In the genomic region with DNA sequence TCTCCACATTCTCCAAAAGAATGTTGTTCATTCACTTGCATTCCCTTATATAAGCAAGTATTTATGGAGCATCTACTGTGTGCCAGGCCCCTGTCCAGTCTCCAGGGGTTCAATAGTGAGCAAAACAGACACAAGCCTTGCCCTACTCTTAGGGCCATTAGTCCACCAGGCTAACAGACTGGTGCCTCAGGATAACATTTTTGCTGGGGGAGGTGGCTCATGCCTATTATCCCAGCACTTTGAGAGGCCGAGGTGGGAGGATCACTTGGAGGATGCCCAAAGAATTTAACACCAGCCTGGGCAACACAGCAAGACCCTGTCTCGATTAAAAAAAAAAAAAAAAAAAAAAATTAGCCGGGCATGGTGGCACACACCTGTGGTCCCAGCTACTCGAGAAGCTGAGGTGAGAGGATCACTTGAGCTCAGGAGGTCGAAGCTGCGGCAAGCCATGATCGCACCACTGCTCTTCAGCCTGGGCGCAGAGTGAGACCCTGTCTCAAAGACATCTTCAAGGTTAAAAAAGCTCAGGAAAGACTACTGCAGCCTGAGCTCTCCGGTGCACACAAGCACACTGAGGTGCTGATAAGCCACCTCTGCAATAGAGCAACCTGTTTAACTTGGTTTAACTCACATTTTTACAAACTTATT, we compare ENCODE assay signal across 1 cellular context.
TF ChIP-seq lines count a peak whose summit lies in the region.

No MANE protein-coding gene starts in this region.

TF ChIP-seq in HepG2, 621 proteins besides CTCF, POLR2A, EP300 and RAD21:
- TF ChIP-seq TP53 (CRISPR knock-in tag; conservative IDR thresholded peaks at IDR 0.05) (no peak), ZBTB14 (CRISPR knock-in tag; IDR thresholded peaks at IDR 0.05) (no peak), ZFX (CRISPR knock-in tag; IDR thresholded peaks at IDR 0.05; ENCODE audit: low read depth) (peak; percentile 11; the same call in 1 of the 2 replicates), SMAD9 (CRISPR knock-in tag; IDR thresholded peaks at IDR 0.05) (no peak), ATF7-NPFF (CRISPR knock-in tag; IDR thresholded peaks at IDR 0.05; ENCODE audit: low read depth) (no peak), ZNF24 (IDR thresholded peaks at IDR 0.05) (no peak), SMARCE1 (IDR thresholded peaks at IDR 0.05; ENCODE audit: borderline replicate concordance) (no peak), ZNF3 (CRISPR knock-in tag; IDR thresholded peaks at IDR 0.05) (peak; percentile 31; the same call in 1 of the 2 replicates), ZFP91 (CRISPR knock-in tag; IDR thresholded peaks at IDR 0.05; ENCODE audit: borderline replicate concordance) (no peak)
- TF ChIP-seq, protein P1, sequence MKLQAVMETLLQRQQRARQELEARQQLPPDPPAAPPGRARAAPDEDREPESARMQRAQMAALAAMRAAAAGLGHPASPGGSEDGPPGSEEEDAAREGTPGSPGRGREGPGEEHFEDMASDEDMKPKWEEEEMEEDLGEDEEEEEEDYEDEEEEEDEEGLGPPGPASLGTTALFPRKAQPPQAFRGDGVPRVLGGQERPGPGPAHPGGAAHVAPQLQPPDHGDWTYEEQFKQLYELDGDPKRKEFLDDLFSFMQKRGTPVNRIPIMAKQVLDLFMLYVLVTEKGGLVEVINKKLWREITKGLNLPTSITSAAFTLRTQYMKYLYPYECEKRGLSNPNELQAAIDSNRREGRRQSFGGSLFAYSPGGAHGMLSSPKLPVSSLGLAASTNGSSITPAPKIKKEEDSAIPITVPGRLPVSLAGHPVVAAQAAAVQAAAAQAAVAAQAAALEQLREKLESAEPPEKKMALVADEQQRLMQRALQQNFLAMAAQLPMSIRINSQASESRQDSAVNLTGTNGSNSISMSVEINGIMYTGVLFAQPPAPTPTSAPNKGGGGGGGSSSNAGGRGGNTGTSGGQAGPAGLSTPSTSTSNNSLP (IDR thresholded peaks at IDR 0.05; ENCODE audit: low read depth, low read length): no peak
- TF ChIP-seq, protein P2, sequence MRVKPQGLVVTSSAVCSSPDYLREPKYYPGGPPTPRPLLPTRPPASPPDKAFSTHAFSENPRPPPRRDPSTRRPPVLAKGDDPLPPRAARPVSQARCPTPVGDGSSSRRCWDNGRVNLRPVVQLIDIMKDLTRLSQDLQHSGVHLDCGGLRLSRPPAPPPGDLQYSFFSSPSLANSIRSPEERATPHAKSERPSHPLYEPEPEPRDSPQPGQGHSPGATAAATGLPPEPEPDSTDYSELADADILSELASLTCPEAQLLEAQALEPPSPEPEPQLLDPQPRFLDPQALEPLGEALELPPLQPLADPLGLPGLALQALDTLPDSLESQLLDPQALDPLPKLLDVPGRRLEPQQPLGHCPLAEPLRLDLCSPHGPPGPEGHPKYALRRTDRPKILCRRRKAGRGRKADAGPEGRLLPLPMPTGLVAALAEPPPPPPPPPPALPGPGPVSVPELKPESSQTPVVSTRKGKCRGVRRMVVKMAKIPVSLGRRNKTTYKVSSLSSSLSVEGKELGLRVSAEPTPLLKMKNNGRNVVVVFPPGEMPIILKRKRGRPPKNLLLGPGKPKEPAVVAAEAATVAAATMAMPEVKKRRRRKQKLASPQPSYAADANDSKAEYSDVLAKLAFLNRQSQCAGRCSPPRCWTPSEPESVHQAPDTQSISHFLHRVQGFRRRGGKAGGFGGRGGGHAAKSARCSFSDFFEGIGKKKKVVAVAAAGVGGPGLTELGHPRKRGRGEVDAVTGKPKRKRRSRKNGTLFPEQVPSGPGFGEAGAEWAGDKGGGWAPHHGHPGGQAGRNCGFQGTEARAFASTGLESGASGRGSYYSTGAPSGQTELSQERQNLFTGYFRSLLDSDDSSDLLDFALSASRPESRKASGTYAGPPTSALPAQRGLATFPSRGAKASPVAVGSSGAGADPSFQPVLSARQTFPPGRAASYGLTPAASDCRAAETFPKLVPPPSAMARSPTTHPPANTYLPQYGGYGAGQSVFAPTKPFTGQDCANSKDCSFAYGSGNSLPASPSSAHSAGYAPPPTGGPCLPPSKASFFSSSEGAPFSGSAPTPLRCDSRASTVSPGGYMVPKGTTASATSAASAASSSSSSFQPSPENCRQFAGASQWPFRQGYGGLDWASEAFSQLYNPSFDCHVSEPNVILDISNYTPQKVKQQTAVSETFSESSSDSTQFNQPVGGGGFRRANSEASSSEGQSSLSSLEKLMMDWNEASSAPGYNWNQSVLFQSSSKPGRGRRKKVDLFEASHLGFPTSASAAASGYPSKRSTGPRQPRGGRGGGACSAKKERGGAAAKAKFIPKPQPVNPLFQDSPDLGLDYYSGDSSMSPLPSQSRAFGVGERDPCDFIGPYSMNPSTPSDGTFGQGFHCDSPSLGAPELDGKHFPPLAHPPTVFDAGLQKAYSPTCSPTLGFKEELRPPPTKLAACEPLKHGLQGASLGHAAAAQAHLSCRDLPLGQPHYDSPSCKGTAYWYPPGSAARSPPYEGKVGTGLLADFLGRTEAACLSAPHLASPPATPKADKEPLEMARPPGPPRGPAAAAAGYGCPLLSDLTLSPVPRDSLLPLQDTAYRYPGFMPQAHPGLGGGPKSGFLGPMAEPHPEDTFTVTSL (CRISPR knock-in tag; IDR thresholded peaks at IDR 0.05; ENCODE audit: borderline replicate concordance): no peak
TF ChIP-seq in HepG2: peak in this region for 2.
